In the genomic region with DNA sequence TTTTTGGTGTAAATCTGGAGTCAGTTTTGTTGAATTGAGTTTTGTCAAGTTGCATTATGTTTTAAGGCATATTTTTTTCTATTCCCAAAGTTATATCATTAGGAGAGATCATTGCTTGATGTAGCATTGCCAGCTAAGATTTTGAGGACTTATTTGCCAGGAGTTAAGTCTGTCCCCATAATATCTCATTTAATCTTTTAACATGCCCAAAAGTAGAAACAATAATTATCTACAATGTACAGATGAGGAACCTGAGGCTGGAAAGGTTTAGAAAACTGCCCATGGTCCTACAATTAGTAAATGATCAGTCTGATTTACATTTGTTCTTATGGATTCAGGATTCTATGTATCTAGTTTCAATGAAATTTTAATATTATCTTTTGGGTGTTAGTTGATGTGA, we compare ENCODE assay signal across 1 cellular context.
TF ChIP-seq lines count a peak whose summit lies in the region.

No MANE protein-coding gene starts in this region.

TF ChIP-seq in neural cell, 6 proteins besides CTCF, POLR2A, EP300 and RAD21 (continued from another document):
- TF ChIP-seq, protein P1, sequence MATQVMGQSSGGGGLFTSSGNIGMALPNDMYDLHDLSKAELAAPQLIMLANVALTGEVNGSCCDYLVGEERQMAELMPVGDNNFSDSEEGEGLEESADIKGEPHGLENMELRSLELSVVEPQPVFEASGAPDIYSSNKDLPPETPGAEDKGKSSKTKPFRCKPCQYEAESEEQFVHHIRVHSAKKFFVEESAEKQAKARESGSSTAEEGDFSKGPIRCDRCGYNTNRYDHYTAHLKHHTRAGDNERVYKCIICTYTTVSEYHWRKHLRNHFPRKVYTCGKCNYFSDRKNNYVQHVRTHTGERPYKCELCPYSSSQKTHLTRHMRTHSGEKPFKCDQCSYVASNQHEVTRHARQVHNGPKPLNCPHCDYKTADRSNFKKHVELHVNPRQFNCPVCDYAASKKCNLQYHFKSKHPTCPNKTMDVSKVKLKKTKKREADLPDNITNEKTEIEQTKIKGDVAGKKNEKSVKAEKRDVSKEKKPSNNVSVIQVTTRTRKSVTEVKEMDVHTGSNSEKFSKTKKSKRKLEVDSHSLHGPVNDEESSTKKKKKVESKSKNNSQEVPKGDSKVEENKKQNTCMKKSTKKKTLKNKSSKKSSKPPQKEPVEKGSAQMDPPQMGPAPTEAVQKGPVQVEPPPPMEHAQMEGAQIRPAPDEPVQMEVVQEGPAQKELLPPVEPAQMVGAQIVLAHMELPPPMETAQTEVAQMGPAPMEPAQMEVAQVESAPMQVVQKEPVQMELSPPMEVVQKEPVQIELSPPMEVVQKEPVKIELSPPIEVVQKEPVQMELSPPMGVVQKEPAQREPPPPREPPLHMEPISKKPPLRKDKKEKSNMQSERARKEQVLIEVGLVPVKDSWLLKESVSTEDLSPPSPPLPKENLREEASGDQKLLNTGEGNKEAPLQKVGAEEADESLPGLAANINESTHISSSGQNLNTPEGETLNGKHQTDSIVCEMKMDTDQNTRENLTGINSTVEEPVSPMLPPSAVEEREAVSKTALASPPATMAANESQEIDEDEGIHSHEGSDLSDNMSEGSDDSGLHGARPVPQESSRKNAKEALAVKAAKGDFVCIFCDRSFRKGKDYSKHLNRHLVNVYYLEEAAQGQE (IDR thresholded peaks at IDR 0.05; ENCODE audit: borderline replicate concordance) = no peak
- TF ChIP-seq EZH2 (IDR thresholded peaks at IDR 0.05; ENCODE audit: borderline replicate concordance, insufficient read depth, low read length, poor library complexity, severe bottlenecking) (no peak), SMC3 (conservative IDR thresholded peaks at IDR 0.05; ENCODE audit: poor library complexity) (no peak), POLR2AphosphoS5 (IDR thresholded peaks at IDR 0.05) (no peak), TAF1 (IDR thresholded peaks at IDR 0.05; ENCODE audit: low read depth) (no peak)
